1 cellular context compared by ENCODE assay signal in the genomic region with DNA sequence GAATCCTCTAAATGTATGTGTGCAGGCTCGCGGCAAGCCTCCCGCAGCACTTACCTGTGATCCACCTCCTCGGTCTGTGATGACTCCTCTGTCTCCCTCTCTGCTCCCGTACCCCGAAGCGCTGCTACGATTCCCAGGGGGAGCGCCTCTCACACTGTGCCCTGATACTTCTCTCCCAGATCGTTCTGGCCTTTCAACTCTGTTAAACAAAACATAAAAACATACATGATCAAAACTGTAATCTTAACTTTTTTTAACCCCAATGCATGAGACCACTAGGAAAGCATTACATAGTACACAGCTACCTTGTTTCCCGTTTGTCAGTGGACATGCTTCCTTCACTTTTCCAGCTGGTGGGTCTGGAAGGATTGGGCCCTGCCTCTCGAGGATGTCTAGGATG.
TF ChIP-seq lines count a peak whose summit lies in the region.

No MANE protein-coding gene starts in this region.

TF ChIP-seq in HepG2, 621 proteins besides CTCF, POLR2A, EP300 and RAD21:
- no peak for TF ChIP-seq BRCA1 (CRISPR knock-in tag; IDR thresholded peaks at IDR 0.05)
- peak; percentile 93 for TF ChIP-seq RBM22 (optimal IDR thresholded peaks at IDR 0.05; ENCODE audit: low read length)
